1 cellular context compared by ENCODE assay signal in genomic region chr16:81549547-81550411, GRCh38.
TF ChIP-seq lines count a peak whose summit lies in the region.

No MANE protein-coding gene starts in this region.

TF ChIP-seq in HepG2, 621 proteins besides CTCF, POLR2A, EP300 and RAD21 (continued from another document and continues in another):
- TF ChIP-seq RERE (CRISPR knock-in tag; IDR thresholded peaks at IDR 0.05; ENCODE audit: low read depth) = no peak
- TF ChIP-seq TERF1 (CRISPR knock-in tag; IDR thresholded peaks at IDR 0.05) = no peak
- TF ChIP-seq ATF4 (CRISPR knock-in tag; IDR thresholded peaks at IDR 0.05) = peak in 1 of 2 experiments; percentile 44; a peak in 2 of 4 replicates
- 0 out of 2 replicates have a peak, but pooled peaks have one; percentile 15 for TF ChIP-seq ZNF430 (CRISPR knock-in tag; IDR thresholded peaks at IDR 0.05)
- TF ChIP-seq ZNF512 (CRISPR knock-in tag; IDR thresholded peaks at IDR 0.05) = no peak
- TF ChIP-seq E2F2 (CRISPR knock-in tag; IDR thresholded peaks at IDR 0.05; ENCODE audit: borderline replicate concordance) = 0 out of 2 replicates have a peak, but pooled peaks have one; percentile 33
- no peak for TF ChIP-seq BCLAF1 (IDR thresholded peaks at IDR 0.05)
- no peak for TF ChIP-seq ZNF441 (CRISPR knock-in tag; IDR thresholded peaks at IDR 0.05; ENCODE audit: borderline replicate concordance)
- TF ChIP-seq SCMH1 (CRISPR knock-in tag; IDR thresholded peaks at IDR 0.05; ENCODE audit: borderline replicate concordance) = no peak
- no peak for TF ChIP-seq ISX (CRISPR knock-in tag; conservative IDR thresholded peaks at IDR 0.05)
- TF ChIP-seq ZNF432 (CRISPR knock-in tag; IDR thresholded peaks at IDR 0.05; ENCODE audit: borderline replicate concordance) = no peak
- no peak; the same call in 1 of the 2 replicates for TF ChIP-seq MAX (IDR thresholded peaks at IDR 0.05)
- no peak for TF ChIP-seq ARID5B (CRISPR knock-in tag; IDR thresholded peaks at IDR 0.05)
- TF ChIP-seq ZSCAN5A (CRISPR knock-in tag; IDR thresholded peaks at IDR 0.05; ENCODE audit: borderline replicate concordance) = no peak
- TF ChIP-seq ZNF678 (CRISPR knock-in tag; IDR thresholded peaks at IDR 0.05) = no peak
- peak; percentile 97 for TF ChIP-seq HNRNPL (IDR thresholded peaks at IDR 0.05; ENCODE audit: low read depth, low read length)
- TF ChIP-seq DNMT3B (CRISPR knock-in tag; conservative IDR thresholded peaks at IDR 0.05) = no peak
- no peak for TF ChIP-seq NKX3-1 (CRISPR knock-in tag; IDR thresholded peaks at IDR 0.05)
- no peak; the same call in 1 of the 2 replicates for TF ChIP-seq ZNF574 (CRISPR knock-in tag; IDR thresholded peaks at IDR 0.05)
- TF ChIP-seq MTF2 (CRISPR knock-in tag; IDR thresholded peaks at IDR 0.05; ENCODE audit: borderline replicate concordance) = peak; percentile 46
- no peak for TF ChIP-seq SMAD3 (CRISPR knock-in tag; IDR thresholded peaks at IDR 0.05)
- no peak for TF ChIP-seq TBP (CRISPR knock-in tag; IDR thresholded peaks at IDR 0.05)
- TF ChIP-seq ZNF329 (CRISPR knock-in tag; IDR thresholded peaks at IDR 0.05; ENCODE audit: low read depth) = no peak
- no peak for TF ChIP-seq TRIM22 (IDR thresholded peaks at IDR 0.05)
- TF ChIP-seq ZNF792 (CRISPR knock-in tag; IDR thresholded peaks at IDR 0.05) = no peak
- TF ChIP-seq DBP (CRISPR knock-in tag; IDR thresholded peaks at IDR 0.05; ENCODE audit: not compliant biosample characterization) = no peak
- no peak for TF ChIP-seq WIZ (CRISPR knock-in tag; IDR thresholded peaks at IDR 0.05)
